8 cellular contexts compared by ENCODE assay signal in genomic region chr1:205977348-205978014, GRCh38. TPM values are rescaled to one million over a fixed set of nuclear protein-coding genes. Genes with fewer than 3 reads are reported as not detected.
DNase-seq lines count a peak whose midpoint lies in the region; ATAC-seq and TF ChIP-seq lines count a peak whose summit lies in the region.

No MANE protein-coding gene starts in this region.

- H3K27ac ChIP-seq in BLaER1, result no peak overlapping the region
- no peak overlapping the region for H3K27ac ChIP-seq in H9 (ENCODE audit: insufficient read length, low read depth, low read length)

- intact Hi-C loops in activated B cell treated with CpG ODN at 0.5 μM for 24 hours (cut with micrococcal nuclease), result loop anchor here (1.0 to 2.0 kb wide), 6 partner anchors 58 to 385 kb away; no protein-coding TSS in a partner anchor

- H2BK15ac ChIP-seq in H9 (ENCODE audit: low read depth, low read length), result no peak overlapping the region

- no CpG with 5 or more reads among the region's 2 CpGs for WGBS in H9 (ENCODE audit: extremely low coverage, insufficient read length, low lambda C conversion rate)

- CTCF ChIA-PET in activated B cell treated with CpG ODN at 0.5 μM for 24 hours (lab: Charles Lee), result interaction anchor here (0.6 to 5.2 kb wide), 79 partner anchors 9 to 453 kb away, joined by 3 to 255 read pairs (median 4); partner anchors contain the start of genes AVPR1B, RAB29, SLC26A9 and SLC41A1

- H3K27ac Mint-ChIP-seq in H9 (no peak overlapping the region), activated B cell treated with CpG ODN at 0.5 μM for 24 hours (no peak overlapping the region)

- H3K23ac ChIP-seq in H9 (ENCODE audit: insufficient read length, low read depth, low read length), result no peak overlapping the region

- H3K4me3 ChIP-seq in BLaER1, result no peak overlapping the region
- no peak overlapping the region for H3K4me3 ChIP-seq in cardiac fibroblast (replicated peaks in 1 of 2; ENCODE audit: low read depth in 2 of 2, low read length in 2 of 2)

- H4K91ac ChIP-seq in H9 (ENCODE audit: insufficient read length, low read depth, low read length), result no peak overlapping the region

- DNase-seq in H9 (peak; percentile 79), NCI-H345 (lab: John Stamatoyannopoulos, UW) (peak; percentile 79), activated B cell treated with CpG ODN at 0.5 μM for 24 hours (peak; percentile 65), cardiac fibroblast (ENCODE audit: low read depth in 2 of 2) (peak; percentile 87 to 89), kidney glomerular epithelial cell (lab: John Stamatoyannopoulos, UW) (peak; percentile 70)
- peak; percentile 58 to 68 (median 65) for DNase-seq in stimulated activated CD4-positive, alpha-beta T cell treated with anti-CD3 and anti-CD28 coated beads, Interleukin-1b, Interleukin-23, amount 100 ng/mL, for 24 hours (ENCODE audit: low read depth in 4 of 4, low spot score in 1 of 4)

- POLR2A ChIA-PET in activated B cell treated with CpG ODN at 0.5 μM for 24 hours (lab: Charles Lee), result interaction anchor here (0.6 to 3.1 kb wide), 11 partner anchors 72 to 702 kb away, joined by 3 to 23 read pairs (median 3); partner anchors contain the start of genes NUCKS1 and RAB29

- H3T11ph ChIP-seq in H9 (ENCODE audit: low read length), result no peak overlapping the region

- TF ChIP-seq CTCF in H9 (conservative IDR thresholded peaks at IDR 0.05), result peak; percentile 99
- TF ChIP-seq CTCF in activated B cell treated with CpG ODN at 0.5 μM for 24 hours (IDR thresholded peaks at IDR 0.05), result peak; percentile 83
- TF ChIP-seq CTCF in cardiac fibroblast (IDR thresholded peaks at IDR 0.05; ENCODE audit: low read depth, low read length), result peak; percentile 97

- no peaks in the 10 kb centered on the region for H3K27me3 ChIP-seq in BLaER1
- H3K27me3 ChIP-seq in H9 (ENCODE audit: insufficient read depth, low read length), result no peaks in the 10 kb centered on the region

- no peak overlapping the region for H4K5ac ChIP-seq in H9 (ENCODE audit: insufficient read length, low read depth, low read length)

- H3K27me3 Mint-ChIP-seq in H9 (ENCODE audit: low read depth) (peaks cover 2% of the 10 kb centered on the region; the same call in 1 of the 2 replicates), activated B cell treated with CpG ODN at 0.5 μM for 24 hours (peaks cover 2% of the 10 kb centered on the region)

- H3K36me3 Mint-ChIP-seq in H9 (ENCODE audit: insufficient read depth in 1 of 3, low read depth in 3 of 3) (peaks cover 0 to 1% (median 0%) of the 10 kb centered on the region in 3 experiments; a peak in 3 of 7 replicates), activated B cell treated with CpG ODN at 0.5 μM for 24 hours (ENCODE audit: low read depth) (no peaks in the 10 kb centered on the region)

- no peak overlapping the region for H3K56ac ChIP-seq in H9 (ENCODE audit: insufficient read length, low read depth, low read length)

- no peaks in the 10 kb centered on the region for H3K79me2 ChIP-seq in H9 (ENCODE audit: insufficient read depth, low read length)

- peak overlapping the region; percentile 78 for H3K4me2 ChIP-seq in BLaER1
- H3K4me2 ChIP-seq in H9 (ENCODE audit: insufficient read depth, insufficient read length, low read length), result no peak overlapping the region

- H2AK5ac ChIP-seq in H9 (ENCODE audit: insufficient read length, low read length), result no peak overlapping the region

- H3K4me1 Mint-ChIP-seq in H9 (peaks cover 0 to 8% of the 10 kb centered on the region in 2 experiments; a peak in 2 of 4 replicates), activated B cell treated with CpG ODN at 0.5 μM for 24 hours (no peaks in the 10 kb centered on the region)

- no peak overlapping the region for H2AFZ ChIP-seq in H9 (ENCODE audit: low read length)

- no peak overlapping the region for H2BK120ac ChIP-seq in H9 (ENCODE audit: low read depth, low read length, poor library complexity, severe bottlenecking)

- H2BK5ac ChIP-seq in H9 (ENCODE audit: insufficient read length, low read length), result no peak overlapping the region

- H3K14ac ChIP-seq in H9 (ENCODE audit: insufficient read depth, low read length), result no peak overlapping the region

- no peak overlapping the region for H3K18ac ChIP-seq in H9 (ENCODE audit: insufficient read length, low read depth, low read length)

- H3K4ac ChIP-seq in H9 (ENCODE audit: low read depth, low read length), result no peak overlapping the region

- H3K23me2 ChIP-seq in H9 (ENCODE audit: insufficient read length, low read depth, low read length, poor library complexity, severe bottlenecking), result no peaks in the 10 kb centered on the region

- H4K8ac ChIP-seq in H9 (replicated peaks; ENCODE audit: insufficient read length, low read depth, low read length), result no peak overlapping the region

- no peaks in the 10 kb centered on the region for H3K36me3 ChIP-seq in BLaER1

- no peaks in the 10 kb centered on the region for H3K79me1 ChIP-seq in H9 (ENCODE audit: insufficient read depth, low read depth, low read length, poor library complexity, severe bottlenecking)

- H4K20me1 ChIP-seq in BLaER1, result no peaks in the 10 kb centered on the region
- peaks cover 3% of the 10 kb centered on the region for H4K20me1 ChIP-seq in H9 (ENCODE audit: control insufficient read depth, insufficient read depth, insufficient read length)

- ATAC-seq in activated B cell treated with CpG ODN at 0.5 μM for 24 hours (ENCODE audit: low read depth), result peak; percentile 95
- no peak for ATAC-seq in GM21619 (IDR thresholded peaks at IDR 0.05; ENCODE audit: unreplicated experiment)

- H3K4me1 ChIP-seq in BLaER1, result peaks cover 39% of the 10 kb centered on the region
- no peaks in the 10 kb centered on the region for H3K4me1 ChIP-seq in H9 (ENCODE audit: insufficient read depth, low read length)

- H2BK20ac ChIP-seq in H9 (ENCODE audit: low read depth, low read length, poor library complexity, severe bottlenecking), result no peak overlapping the region

- H3K9me3 Mint-ChIP-seq in H9 (peaks cover 4 to 16% of the 10 kb centered on the region in 2 experiments; a peak in 3 of 5 replicates), activated B cell treated with CpG ODN at 0.5 μM for 24 hours (no peaks in the 10 kb centered on the region)

- H2BK12ac ChIP-seq in H9 (ENCODE audit: insufficient read length, low read depth, low read length), result no peak overlapping the region

- no peak overlapping the region for H3K4me3 Mint-ChIP-seq in H9
- no peak overlapping the region for H3K4me3 Mint-ChIP-seq in activated B cell treated with CpG ODN at 0.5 μM for 24 hours

- no peak overlapping the region for H3K9ac ChIP-seq in BLaER1
- H3K9ac ChIP-seq in H9 (ENCODE audit: extremely low read depth, insufficient read length, low read length), result no peak overlapping the region

- H3K9me3 ChIP-seq in BLaER1 (no peaks in the 10 kb centered on the region), H9 (ENCODE audit: control insufficient read depth, low read depth, low read length) (no peaks in the 10 kb centered on the region)

RNA-seq across cellular contexts. Expression of gene RAB7B, which starts 25.7 kb away (rescaled TPM):
- total RNA-seq in H9 (2021) (0.68 and 0.83 TPM in 2 replicates), activated B cell treated with CpG ODN at 0.5 μM for 24 hours (not detected in 2 replicates)

RNA-seq across cellular contexts. Expression of gene SLC26A9, which starts 34.2 kb away (rescaled TPM):
- total RNA-seq in H9 (2021) (not detected in 2 replicates), activated B cell treated with CpG ODN at 0.5 μM for 24 hours (not detected in 2 replicates)

RNA-seq across cellular contexts. Expression of gene CTSE, which starts 46.2 kb away (rescaled TPM):
- total RNA-seq in H9 (2021) (not detected in 2 replicates), activated B cell treated with CpG ODN at 0.5 μM for 24 hours (not detected in 2 replicates)
